23 cellular contexts compared by ENCODE assay signal in genomic region chr16:57632568-57632967, GRCh38. TPM values are rescaled to one million over a fixed set of nuclear protein-coding genes. Genes with fewer than 3 reads are reported as not detected.
DNase-seq lines count a peak whose midpoint lies in the region; ATAC-seq, FAIRE-seq and TF ChIP-seq lines count a peak whose summit lies in the region.
"Had no signal": no experiment of that assay in that cellular context is flagged by ENCODE, and none has a peak within 500 bp of the region (broad histone marks: within the 10 kb centered on the region; RNA-seq: fewer than 3 reads in every experiment).

No MANE protein-coding gene starts in this region.

- TF ChIP-seq POLR2A in thyroid gland (IDR thresholded peaks at IDR 0.05), result no peak

- H2AFZ ChIP-seq in astrocyte (ENCODE audit: low read depth, low read length), result no peak overlapping the region

- FAIRE-seq in astrocyte (lab: Jason Lieb, UNC), result no peak
- FAIRE-seq: A204.1, islet of Langerhans had no signal

- H3K27me3 Mint-ChIP-seq in astrocyte (ENCODE audit: low read depth, unreplicated experiment), result peaks cover 20% of the 10 kb centered on the region

- H4K20me1 ChIP-seq in astrocyte (ENCODE audit: insufficient read depth, low read length), result no peaks in the 10 kb centered on the region

- H3K9me3 Mint-ChIP-seq in astrocyte (ENCODE audit: unreplicated experiment), result peaks cover 3% of the 10 kb centered on the region
- H3K9me3 Mint-ChIP-seq: activated B cell treated with CpG ODN at 0.5 μM for 24 hours had no signal

- ATAC-seq in Right ventricle myocardium superior (ENCODE audit: poor library complexity), result peak; percentile 5
- ATAC-seq in Right ventricle myocardium inferior, result no peak
- ATAC-seq in GM21825 (IDR thresholded peaks at IDR 0.05; ENCODE audit: unreplicated experiment), result no peak
- ATAC-seq: esophagus mucosa, Panc1 had no signal

- H3K4me1 ChIP-seq in astrocyte (ENCODE audit: insufficient read depth, low read length) (peaks cover 32% of the 10 kb centered on the region), thyroid gland (peaks cover 88 to 100% of the 10 kb centered on the region in 2 donors)

- intact Hi-C loops in Right ventricle myocardium superior (cut with DNase I) (no loop called here), Right ventricle myocardium inferior (cut with DNase I) (no loop called here), thyroid gland (cut with DNase I) (no loop called here)

- no peaks in the 10 kb centered on the region for H3K79me2 ChIP-seq in astrocyte (ENCODE audit: insufficient read depth, low read length)

- no peak overlapping the region for H3K27ac ChIP-seq in astrocyte (ENCODE audit: low read depth, low read length)
- peak overlapping the region; percentile 94 to 99 (median 98) for H3K27ac ChIP-seq in thyroid gland
- H3K27ac ChIP-seq: ascending aorta had no signal

- peaks cover 20% of the 10 kb centered on the region for H3K4me1 Mint-ChIP-seq in astrocyte (ENCODE audit: low read depth, unreplicated experiment)

- WGBS in thyroid gland, 2 donors, result 79 to 84% methylated on average over 7 to 9 of the region's 15 CpGs

- DNase-seq in Right ventricle myocardium superior, result peak; percentile 54
- no peak for DNase-seq in Right ventricle myocardium inferior (ENCODE audit: missing footprints)
- DNase-seq in astrocyte (ENCODE audit: low read depth), result peak; percentile 43
- peak; percentile 31 for DNase-seq in midbrain (lab: John Stamatoyannopoulos, UW)
- no peak for DNase-seq in thyroid gland
- DNase-seq in activated gamma-delta T cell treated with Interleukin-2 at 50 U/mL for 16 hours, result no peak
- no peak for DNase-seq in stimulated activated CD4-positive, alpha-beta T cell treated with anti-CD3 and anti-CD28 coated beads, Interleukin-12 subunit alpha, Interleukin-12 subunit beta, amount 100 ng/mL, for 4 hours
- DNase-seq: activated B cell treated with CpG ODN at 0.5 μM for 24 hours; DMS53; glutamatergic neuron; HCEC 1CT; NCI-H2081; stimulated activated CD4-positive, alpha-beta T cell treated with anti-CD3 and anti-CD28 coated beads, Interleukin-4, amount 100 ng/mL, for 4 hours; SW 1271; upper lobe of left lung had no signal

- no peaks in the 10 kb centered on the region for H3K9me3 ChIP-seq in astrocyte (ENCODE audit: insufficient read depth, low read depth, low read length)
- no peaks in the 10 kb centered on the region for H3K9me3 ChIP-seq in thyroid gland
- H3K9me3 ChIP-seq: ascending aorta, upper lobe of left lung had no signal

- no peaks in the 10 kb centered on the region for H3K36me3 Mint-ChIP-seq in astrocyte (ENCODE audit: low read depth, unreplicated experiment)

- H3K36me3 ChIP-seq in astrocyte (ENCODE audit: insufficient read depth, low read length) (no peaks in the 10 kb centered on the region), thyroid gland (no peaks in the 10 kb centered on the region)
- H3K36me3 ChIP-seq: ascending aorta, upper lobe of left lung had no signal

- no peak overlapping the region for H3K4me3 ChIP-seq in astrocyte (ENCODE audit: insufficient read depth, low read depth, low read length)
- no peak overlapping the region for H3K4me3 ChIP-seq in thyroid gland (replicated peaks in 1 of 3)
- H3K4me3 ChIP-seq: ascending aorta, upper lobe of left lung had no signal

- no peak overlapping the region for H3K9ac ChIP-seq in astrocyte (ENCODE audit: low read length)

- H3K27me3 ChIP-seq in astrocyte (ENCODE audit: insufficient read depth, low read length) (peaks cover 4% of the 10 kb centered on the region), thyroid gland (no peaks in the 10 kb centered on the region)
- H3K27me3 ChIP-seq: ascending aorta, upper lobe of left lung had no signal

- H3K4me3 Mint-ChIP-seq in astrocyte (ENCODE audit: unreplicated experiment), result no peak overlapping the region
- H3K4me3 Mint-ChIP-seq: activated B cell treated with CpG ODN at 0.5 μM for 24 hours, CD14-positive monocyte had no signal

- H3K4me2 ChIP-seq in astrocyte (ENCODE audit: low read length), result peak overlapping the region; percentile 14

- TF ChIP-seq CTCF in astrocyte (IDR thresholded peaks at IDR 0.05; ENCODE audit: insufficient read depth, low read depth, low read length) (no peak), thyroid gland (IDR thresholded peaks at IDR 0.05) (no peak)

- H3K27ac Mint-ChIP-seq in astrocyte (ENCODE audit: unreplicated experiment), result no peak overlapping the region
- H3K27ac Mint-ChIP-seq: activated B cell treated with CpG ODN at 0.5 μM for 24 hours had no signal

RNA-seq across cellular contexts. Expression of gene ADGRG1, which starts 4.1 kb away (rescaled TPM):
- total RNA-seq in Right ventricle myocardium superior, result 23.0 TPM
- total RNA-seq in Right ventricle myocardium inferior, result 23.1 TPM
- 13.6 and 13.9 TPM in 2 replicates for total RNA-seq in astrocyte
- total RNA-seq in thyroid gland, result 100 to 1,000 TPM; 120 to 295 (median 239) TPM

RNA-seq across cellular contexts. Expression of gene ADGRG3, which starts 35.5 kb away (rescaled TPM):
- total RNA-seq in Right ventricle myocardium superior (0.48 TPM), Right ventricle myocardium inferior (0.87 TPM), astrocyte (not detected in 2 replicates), thyroid gland (10 to 100 TPM in 2 of 4 donors, 1 to 10 TPM in 2; 3.8 to 14.2 (median 8.2) TPM)
- total RNA-seq: activated B cell treated with CpG ODN at 0.5 μM for 24 hours, ascending aorta, HT-29 had no signal

Comparison
In these comparisons a context has a peak if more than half of its experiments do, and no peak if none do; other contexts are left out.
1. DNase-seq: peak in Right ventricle myocardium superior (single experiment), astrocyte (single experiment) and midbrain (single experiment); none in Right ventricle myocardium inferior (single experiment), thyroid gland (0 of 2), activated gamma-delta T cell treated with Interleukin-2 at 50 U/mL for 16 hours (single experiment) and stimulated activated CD4-positive, alpha-beta T cell treated with anti-CD3 and anti-CD28 coated beads, Interleukin-12 subunit alpha, Interleukin-12 subunit beta, amount 100 ng/mL, for 4 hours (single experiment).